Comparison of ENCODE assay signal across 7 cellular contexts in the genomic region with DNA sequence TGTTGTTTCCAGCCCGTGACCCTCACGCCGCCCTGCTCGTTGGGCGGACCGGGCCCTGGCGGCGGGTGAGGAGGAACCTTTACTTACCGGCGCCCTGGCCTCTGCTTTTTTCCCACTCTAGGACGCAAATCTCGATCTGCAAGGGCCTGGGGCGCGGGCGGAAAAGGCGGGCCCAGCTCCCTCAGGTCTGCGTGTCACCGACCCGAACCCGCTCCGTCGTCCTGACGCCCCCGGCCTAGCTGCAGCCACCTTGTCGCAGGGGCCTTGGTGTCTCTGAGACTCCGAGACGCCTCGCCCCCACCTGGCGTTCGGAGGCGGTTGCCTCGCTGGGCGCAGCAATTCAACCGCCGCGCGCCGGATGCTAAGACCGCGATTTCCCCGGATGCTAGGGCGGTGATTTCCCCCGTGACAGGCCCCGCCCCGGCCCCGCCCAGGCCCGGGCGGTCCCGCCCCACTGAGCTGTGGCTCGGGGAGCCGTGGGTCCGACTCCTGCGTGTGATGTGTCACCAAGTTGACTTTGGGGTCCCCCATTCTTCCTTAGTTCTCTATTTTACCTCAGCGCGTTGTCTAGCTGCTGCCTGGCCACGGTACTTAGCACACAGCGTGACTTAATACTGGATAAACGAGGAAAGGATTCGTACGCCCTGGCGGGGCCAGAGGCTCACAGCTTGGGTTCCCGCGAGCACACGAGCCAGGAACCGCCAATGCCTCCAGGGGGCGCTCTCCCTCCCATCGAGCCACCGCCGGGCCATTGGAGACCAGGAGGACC. TPM values are rescaled to one million over a fixed set of nuclear protein-coding genes. Genes with fewer than 3 reads are reported as not detected.
A peak's percentile ranks its signal among the peaks of the same experiment; 100 is the strongest.
DNase-seq lines count a peak whose midpoint lies in the region; ATAC-seq and TF ChIP-seq lines count a peak whose summit lies in the region.

A gene (minus strand): TSS at position 371 of the 769 bp plus-strand sequence. CDS start 18,196 bp downstream, outside the sequence.

- peaks cover 9% of the 10 kb centered on the region for H3K36me3 Mint-ChIP-seq in central memory CD8-positive, alpha-beta T cell (ENCODE audit: insufficient read depth)

- H3K27me3 ChIP-seq in kidney epithelial cell (ENCODE audit: control insufficient read depth, insufficient read depth, low read length) = no peaks in the 10 kb centered on the region

- H3K4me1 Mint-ChIP-seq in central memory CD8-positive, alpha-beta T cell = peaks cover 22% of the 10 kb centered on the region

- DNase-seq in NCI-H146 treated with DMSO at 0.1 percent for 48 hours (lab: John Stamatoyannopoulos, UW; ENCODE audit: unreplicated experiment) = peak; percentile 37
- DNase-seq in activated CD4-positive, CD25-positive, alpha-beta regulatory T cell (lab: John Stamatoyannopoulos, UW) = peak; percentile 82 to 91 (median 87)
- DNase-seq in central memory CD8-positive, alpha-beta T cell (ENCODE audit: low spot score in 2 of 2) = peak; percentile 89 to 90
- DNase-seq in kidney epithelial cell (ENCODE audit: low read depth) = peak; percentile 32
- DNase-seq in stimulated activated CD4-positive, alpha-beta T cell treated with anti-CD3 and anti-CD28 coated beads, Interleukin-1b, Interleukin-23, amount 100 ng/mL, for 24 hours (ENCODE audit: low read depth in 4 of 4, low spot score in 1 of 4) = peak; percentile 79 to 90 (median 84)

- peak; percentile 90 for TF ChIP-seq CTCF in kidney epithelial cell (IDR thresholded peaks at IDR 0.05; ENCODE audit: insufficient read depth, low read length, poor library complexity, severe bottlenecking)

- H3K27ac Mint-ChIP-seq in central memory CD8-positive, alpha-beta T cell (ENCODE audit: low read depth) = peak within 1 kb of the TSS; percentile 90

- H3K36me3 ChIP-seq in kidney epithelial cell (ENCODE audit: control insufficient read depth, insufficient read depth, low read length) = no peaks in the 10 kb centered on the region

- no peaks in the 10 kb centered on the region for H3K27me3 Mint-ChIP-seq in central memory CD8-positive, alpha-beta T cell

- TF ChIP-seq POLR2A in GM15510 (IDR thresholded peaks at IDR 0.05; ENCODE audit: borderline replicate concordance, extremely low read depth, insufficient read length) = peak; percentile 64

- peak within 1 kb of the TSS; percentile 82 for H3K4me3 Mint-ChIP-seq in central memory CD8-positive, alpha-beta T cell

- H3K4me3 ChIP-seq in kidney epithelial cell (ENCODE audit: low read depth, low read length) = peak within 1 kb of the TSS; percentile 58

- ATAC-seq in HG02763 (IDR thresholded peaks at IDR 0.05; ENCODE audit: unreplicated experiment) = peak; percentile 97
- peak; percentile 97 for ATAC-seq in central memory CD8-positive, alpha-beta T cell (replicated peaks; ENCODE audit: extremely low read depth, poor library complexity, severe bottlenecking)

- peaks cover 5% of the 10 kb centered on the region for H3K9me3 Mint-ChIP-seq in central memory CD8-positive, alpha-beta T cell

RNA-seq across cellular contexts. Expression of the gene that starts here (rescaled TPM):
- 18.9 and 26.5 TPM in 2 replicates for total RNA-seq in kidney epithelial cell

Comparison
In these comparisons a context has a peak if more than half of its experiments do, and no peak if none do; other contexts are left out.
1. Peak in every context shown above with its lines: DNase-seq, ATAC-seq and H3K4me3 ChIP-seq.
2. DNase-seq: peak in every context shown above with its lines; median percentile 90 in central memory CD8-positive, alpha-beta T cell; 87 in activated CD4-positive, CD25-positive, alpha-beta regulatory T cell; 84 in stimulated activated CD4-positive, alpha-beta T cell treated with anti-CD3 and anti-CD28 coated beads, Interleukin-1b, Interleukin-23, amount 100 ng/mL, for 24 hours; 37 in NCI-H146 treated with DMSO at 0.1 percent for 48 hours; 32 in kidney epithelial cell.